In genomic region chr3:58209933-58210332, GRCh38 we compare ENCODE assay signal across 22 cellular contexts. TPM values are rescaled to one million over a fixed set of nuclear protein-coding genes. Genes with fewer than 3 reads are reported as not detected.
"Had no signal": no experiment of that assay in that cellular context is flagged by ENCODE, and none has a peak within 500 bp of the region (broad histone marks: within the 10 kb centered on the region; RNA-seq: fewer than 3 reads in every experiment).

No MANE protein-coding gene starts in this region.

- DNase-seq: activated CD4-positive, CD25-positive, alpha-beta regulatory T cell treated with anti-CD3 and anti-CD28 coated beads, Interleukin-2, amount 50 U/mL, for 72 hours; activated effector memory CD4-positive, alpha-beta T cell treated with Interleukin-2 at 50 U/mL for 16 hours; activated naive CD4-positive, alpha-beta T cell treated with anti-CD3 and anti-CD28 coated beads, Interleukin-2, amount 10 ng/mL, durations not matched to agents 7 days and 5 days; activated naive CD8-positive, alpha-beta T cell treated with anti-CD3 and anti-CD28 coated beads, Interleukin-2, amount 50 U/mL, for 24 hours; activated T-cell treated with anti-CD3 and anti-CD28 coated beads for 4 hours; anterior cingulate cortex; central memory CD4-positive, alpha-beta T cell; colonic mucosa; gastrocnemius medialis; left lung; naive thymus-derived CD8-positive, alpha-beta T cell; pancreas; stimulated activated CD4-positive, alpha-beta T cell treated with anti-CD3 and anti-CD28 coated beads, Interleukin-4, amount 100 ng/mL, for 4 hours; stimulated activated naive CD4-positive, alpha-beta T cell treated with Interleukin-2 at 50 U/mL for 16 hours; T-cell; thyroid gland had no signal

- H3K4me3 ChIP-seq: colonic mucosa, gastrocnemius medialis, left lung, pancreas, SK-N-MC, thyroid gland had no signal

- H3K9me3 ChIP-seq: colonic mucosa, gastrocnemius medialis, left lung, neutrophil, pancreas, thyroid gland had no signal

- H3K27me3 ChIP-seq: colonic mucosa, gastrocnemius medialis, left lung, pancreas, thyroid gland had no signal

- H3K36me3 Mint-ChIP-seq: activated naive CD4-positive, alpha-beta T cell treated with anti-CD3 and anti-CD28 coated beads, Interleukin-2, amount 10 ng/mL, durations not matched to agents 7 days and 5 days; brain; naive thymus-derived CD8-positive, alpha-beta T cell; T-cell had no signal

- H3K27me3 Mint-ChIP-seq: activated naive CD8-positive, alpha-beta T cell treated with anti-CD3 and anti-CD28 coated beads, Interleukin-2, amount 50 U/mL, for 24 hours had no signal

- H3K4me3 Mint-ChIP-seq: activated naive CD4-positive, alpha-beta T cell treated with anti-CD3 and anti-CD28 coated beads, Interleukin-2, amount 10 ng/mL, durations not matched to agents 7 days and 5 days; activated naive CD8-positive, alpha-beta T cell treated with anti-CD3 and anti-CD28 coated beads, Interleukin-2, amount 50 U/mL, for 24 hours; brain; naive thymus-derived CD8-positive, alpha-beta T cell; T-cell had no signal

- H3K36me3 ChIP-seq: colonic mucosa, gastrocnemius medialis, left lung, neutrophil, pancreas, thyroid gland had no signal

- FAIRE-seq: endometrium, pancreas had no signal

- H3K4me1 ChIP-seq: colonic mucosa, thyroid gland had no signal

- ATAC-seq: activated naive CD8-positive, alpha-beta T cell treated with anti-CD3 and anti-CD28 coated beads, Interleukin-2, amount 50 U/mL, for 24 hours; esophagus mucosa; gastrocnemius medialis; left lung; naive thymus-derived CD8-positive, alpha-beta T cell; pancreas; T-cell had no signal

- H3K9me3 Mint-ChIP-seq: activated naive CD4-positive, alpha-beta T cell treated with anti-CD3 and anti-CD28 coated beads, Interleukin-2, amount 10 ng/mL, durations not matched to agents 7 days and 5 days; activated naive CD8-positive, alpha-beta T cell treated with anti-CD3 and anti-CD28 coated beads, Interleukin-2, amount 50 U/mL, for 24 hours; naive thymus-derived CD8-positive, alpha-beta T cell; T-cell had no signal

- H3K27ac Mint-ChIP-seq: activated naive CD4-positive, alpha-beta T cell treated with anti-CD3 and anti-CD28 coated beads, Interleukin-2, amount 10 ng/mL, durations not matched to agents 7 days and 5 days; activated naive CD8-positive, alpha-beta T cell treated with anti-CD3 and anti-CD28 coated beads, Interleukin-2, amount 50 U/mL, for 24 hours; brain; T-cell had no signal

- H3K27ac ChIP-seq: colonic mucosa, gastrocnemius medialis, left lung, neutrophil, pancreas, SK-N-MC, thyroid gland had no signal

RNA-seq across cellular contexts. Expression of gene DNASE1L3, which starts 0.8 kb away (rescaled TPM):
- total RNA-seq: kidney epithelial cell had no signal
- polyA plus RNA-seq: naive thymus-derived CD8-positive, alpha-beta T cell had no signal
